In the genomic region with DNA sequence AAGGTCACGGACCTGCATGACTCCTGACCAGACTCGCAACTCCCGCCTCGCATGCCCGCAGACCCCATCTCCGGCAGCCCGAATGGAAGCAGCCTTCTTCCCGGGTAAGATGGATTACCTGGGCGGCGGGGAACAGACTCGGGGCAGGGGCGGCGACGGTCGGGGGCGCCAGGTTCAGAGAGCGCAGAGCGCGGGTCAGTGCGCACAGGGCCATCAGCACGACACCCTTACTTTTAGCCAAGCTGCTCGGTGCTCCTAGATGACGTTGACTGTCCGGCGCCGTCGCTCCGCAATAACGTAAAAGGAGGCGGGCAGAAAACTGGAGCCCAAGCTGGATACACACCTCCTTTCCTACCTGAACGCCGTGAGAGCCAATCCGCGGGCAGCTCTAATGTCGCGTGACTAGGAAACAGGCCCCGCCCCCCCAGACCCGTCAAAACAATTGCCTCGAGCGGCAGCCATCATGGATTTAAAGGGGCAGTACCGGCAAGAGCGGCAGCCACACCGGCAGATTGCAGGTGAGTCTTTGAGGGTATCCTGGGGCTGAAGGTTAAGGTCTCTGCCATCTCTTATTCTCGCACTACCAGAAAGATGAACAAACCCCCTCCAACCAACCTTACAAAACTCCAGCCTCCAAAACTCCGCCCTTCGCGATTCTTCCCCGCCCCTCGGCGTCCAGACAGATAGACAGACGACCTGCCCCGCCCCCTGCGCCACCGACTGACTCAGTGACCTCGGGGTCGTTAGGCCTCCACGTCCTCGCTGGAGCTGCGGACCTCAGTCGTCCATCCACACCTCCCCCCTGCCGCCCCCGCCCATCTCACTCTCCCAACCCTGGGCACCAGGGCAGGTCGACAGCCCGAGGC, we compare ENCODE assay signal across 7 cellular contexts.
DNase-seq lines count a peak whose midpoint lies in the region; ATAC-seq, FAIRE-seq and TF ChIP-seq lines count a peak whose summit lies in the region.

KLC4 (plus strand) TSS at position 464 of the 866 bp plus-strand sequence. CDS start 1,705 bp downstream, outside the sequence.
MRPL2 (minus strand) TSS at position 267 of the 866 bp plus-strand sequence; CDS start at position 214, 53 bp downstream.

- H3K4me3 ChIP-seq in astrocyte of the spinal cord (ENCODE audit: low read depth, low read length), result peak within 1 kb of the TSS; percentile 82

- TF ChIP-seq CTCF in astrocyte of the spinal cord (IDR thresholded peaks at IDR 0.05; ENCODE audit: low read depth, low read length), result no peak

- FAIRE-seq in GM18507 (lab: Jason Lieb, UNC), result peak; percentile 96

- ATAC-seq in HG02981 (IDR thresholded peaks at IDR 0.05; ENCODE audit: unreplicated experiment), result peak; percentile 88

- peak; percentile 97 for DNase-seq in GM18507 (ENCODE audit: extremely low spot score, insufficient read length, low read depth)
- peak; percentile 92 for DNase-seq in NCI-H2029 treated with DMSO at 0.1 percent for 48 hours (lab: John Stamatoyannopoulos, UW)
- DNase-seq in T-helper 9 cell, result peak; percentile 97
- peak; percentile 99 for DNase-seq in astrocyte of the spinal cord (ENCODE audit: low read depth, low spot score)
- DNase-seq in hippocampal formation (lab: John Stamatoyannopoulos, UW), result peak; percentile 96 to 99
- DNase-seq in retina, result peak; percentile 96

- in situ Hi-C loops in astrocyte of the spinal cord (cut with HindIII; ENCODE audit: low sequenced_read_pairs), result no loop called here

Comparison
In these comparisons a context has a peak if more than half of its experiments do, and no peak if none do; other contexts are left out.
1. Peak in every context shown above with its lines: DNase-seq, ATAC-seq and H3K4me3 ChIP-seq.